In genomic region chr3:84573962-84574361, GRCh38 we compare ENCODE assay signal across 28 cellular contexts.
"Had no signal": no experiment of that assay in that cellular context is flagged by ENCODE, and none has a peak within 500 bp of the region (broad histone marks: within the 10 kb centered on the region; RNA-seq: fewer than 3 reads in every experiment).

No MANE protein-coding gene starts in this region.

- H3K27me3 ChIP-seq: colonic mucosa, dorsolateral prefrontal cortex, esophagus muscularis mucosa, esophagus squamous epithelium, foreskin keratinocyte, gastrocnemius medialis, gastroesophageal sphincter, heart left ventricle, heart right ventricle had no signal

- H3K27ac ChIP-seq: colonic mucosa, coronary artery, dorsolateral prefrontal cortex, epithelial cell of prostate, esophagus muscularis mucosa, esophagus squamous epithelium, foreskin keratinocyte, gastrocnemius medialis, gastroesophageal sphincter, heart left ventricle, heart right ventricle had no signal

- H3K9me3 ChIP-seq: colonic mucosa had no signal

- H3K4me1 ChIP-seq: colonic mucosa, esophagus muscularis mucosa, esophagus squamous epithelium, foreskin keratinocyte, gastrocnemius medialis, gastroesophageal sphincter, heart left ventricle, heart right ventricle had no signal

- FAIRE-seq: colon, endometrium, endothelial cell of umbilical vein, frontal cortex had no signal

- ATAC-seq: effector memory CD8-positive, alpha-beta T cell; esophagus mucosa; foreskin keratinocyte; gastrocnemius medialis; gastroesophageal sphincter; heart left ventricle; heart right ventricle had no signal

- DNase-seq: colonic mucosa; cortex of kidney; dermis blood vessel endothelial cell; dorsolateral prefrontal cortex; effector CD4-positive, alpha-beta T cell; effector CD8-positive, alpha-beta T cell; effector memory CD4-positive, alpha-beta T cell; effector memory CD8-positive, alpha-beta T cell; endodermal cell; erythroblast; esophagus squamous epithelium; foreskin fibroblast; foreskin keratinocyte; foreskin melanocyte; gastrocnemius medialis; glutamatergic neuron; head of caudate nucleus; heart left ventricle; heart right ventricle had no signal

- H3K4me3 ChIP-seq: colonic mucosa, coronary artery, dorsolateral prefrontal cortex, esophagus muscularis mucosa, esophagus squamous epithelium, gastrocnemius medialis, gastroesophageal sphincter, heart left ventricle, heart right ventricle had no signal

- H3K36me3 ChIP-seq: colonic mucosa, esophagus muscularis mucosa, esophagus squamous epithelium, gastrocnemius medialis, gastroesophageal sphincter, heart left ventricle, heart right ventricle had no signal
